8 cellular contexts compared by ENCODE assay signal in genomic region chr10:101050206-101051069, GRCh38. TPM values are rescaled to one million over a fixed set of nuclear protein-coding genes. Genes with fewer than 3 reads are reported as not detected.
DNase-seq lines count a peak whose midpoint lies in the region; ATAC-seq, FAIRE-seq and TF ChIP-seq lines count a peak whose summit lies in the region.

No MANE protein-coding gene starts in this region.

- no peak for FAIRE-seq in astrocyte (lab: Jason Lieb, UNC)

- H3K4me3 Mint-ChIP-seq in T-helper 17 cell, result no peak overlapping the region
- H3K4me3 Mint-ChIP-seq in astrocyte (ENCODE audit: unreplicated experiment), result no peak overlapping the region

- peaks cover 16% of the 10 kb centered on the region for H3K4me1 Mint-ChIP-seq in T-helper 17 cell
- peaks cover 3% of the 10 kb centered on the region for H3K4me1 Mint-ChIP-seq in astrocyte (ENCODE audit: low read depth, unreplicated experiment)

- H3K27ac ChIP-seq in astrocyte (ENCODE audit: low read depth, low read length), result no peak overlapping the region

- H3K27ac Mint-ChIP-seq in T-helper 17 cell, result no peak overlapping the region
- H3K27ac Mint-ChIP-seq in astrocyte (ENCODE audit: unreplicated experiment), result no peak overlapping the region

- H3K4me2 ChIP-seq in astrocyte (ENCODE audit: low read length), result peak overlapping the region; percentile 75

- DNase-seq in A172 (ENCODE audit: low spot score) (peak; percentile 23), LNCaP clone FGC (ENCODE audit: low read depth) (no peak), T-helper 17 cell (peak; percentile 72 to 84 (median 75)), astrocyte (ENCODE audit: low read depth) (no peak)
- DNase-seq in stimulated activated CD4-positive, alpha-beta T cell treated with anti-CD3 and anti-CD28 coated beads, Interleukin-15, amount 100 ng/mL, for 1 hour (ENCODE audit: low read depth in 1 of 2, low spot score in 1 of 2), result peak; percentile 59 to 75

- TF ChIP-seq CTCF in LNCaP clone FGC (IDR thresholded peaks at IDR 0.05; ENCODE audit: control insufficient read depth, extremely low read depth, insufficient read depth), result peak; percentile 54
- peak; percentile 35 for TF ChIP-seq CTCF in astrocyte (IDR thresholded peaks at IDR 0.05; ENCODE audit: insufficient read depth, low read depth, low read length)

- H3K4me3 ChIP-seq in LNCaP clone FGC (ENCODE audit: low read depth, low read length) (peak overlapping the region; percentile 39), astrocyte (ENCODE audit: insufficient read depth, low read depth, low read length) (no peak overlapping the region), iPS-18c (ENCODE audit: insufficient read depth, low read depth, low read length) (0 out of 2 replicates have a peak overlapping the region, but pooled peaks have one; percentile 0)

- ATAC-seq in GM18868 (IDR thresholded peaks at IDR 0.05; ENCODE audit: unreplicated experiment) (peak; percentile 74), T-helper 17 cell (peak; percentile 92), HG02938 (IDR thresholded peaks at IDR 0.05; ENCODE audit: unreplicated experiment) (no peak)

- H3K27me3 Mint-ChIP-seq in T-helper 17 cell (peaks cover 46% of the 10 kb centered on the region), astrocyte (ENCODE audit: low read depth, unreplicated experiment) (peaks cover 63% of the 10 kb centered on the region)

- H2AFZ ChIP-seq in astrocyte (ENCODE audit: low read depth, low read length), result peak overlapping the region; percentile 68

- H4K20me1 ChIP-seq in astrocyte (ENCODE audit: insufficient read depth, low read length), result peaks cover 5% of the 10 kb centered on the region

- H3K4me1 ChIP-seq in astrocyte (ENCODE audit: insufficient read depth, low read length), result peaks cover 37% of the 10 kb centered on the region

- no peaks in the 10 kb centered on the region for H3K79me2 ChIP-seq in astrocyte (ENCODE audit: insufficient read depth, low read length)

- H3K9ac ChIP-seq in astrocyte (ENCODE audit: low read length), result no peak overlapping the region

- H3K9me3 Mint-ChIP-seq in astrocyte (ENCODE audit: unreplicated experiment), result peaks cover 4% of the 10 kb centered on the region

- H3K36me3 ChIP-seq in astrocyte (ENCODE audit: insufficient read depth, low read length), result no peaks in the 10 kb centered on the region

- H3K27me3 ChIP-seq in astrocyte (ENCODE audit: insufficient read depth, low read length), result peaks cover 25% of the 10 kb centered on the region

- H3K36me3 Mint-ChIP-seq in T-helper 17 cell (ENCODE audit: low read depth) (peaks cover 4% of the 10 kb centered on the region), astrocyte (ENCODE audit: low read depth, unreplicated experiment) (no peaks in the 10 kb centered on the region)

- H3K9me3 ChIP-seq in T-helper 17 cell (ENCODE audit: control insufficient read depth, low read length, poor library complexity, severe bottlenecking) (no peaks in the 10 kb centered on the region), astrocyte (ENCODE audit: insufficient read depth, low read depth, low read length) (no peaks in the 10 kb centered on the region), iPS-18c (ENCODE audit: control insufficient read depth, insufficient read depth, low read length) (no peaks in the 10 kb centered on the region)

RNA-seq across cellular contexts. Expression of gene KAZALD1, which starts 11.4 kb away (rescaled TPM):
- 19.3 and 25.0 TPM in 2 replicates for total RNA-seq in A172 (2014; rRNA removed; shearing (Covaris generic))
- total RNA-seq in T-helper 17 cell, result not detected
- total RNA-seq in astrocyte, result 8.1 and 9.6 TPM in 2 replicates

RNA-seq across cellular contexts. Expression of gene SFXN3, which starts 19.4 kb away (rescaled TPM):
- 78.0 and 80.5 TPM in 2 replicates for total RNA-seq in A172 (2014; rRNA removed; shearing (Covaris generic))
- 10 to 100 TPM; 40.8 to 51.5 TPM for total RNA-seq in T-helper 17 cell
- 59.2 and 68.3 TPM in 2 replicates for total RNA-seq in astrocyte

RNA-seq across cellular contexts. Expression of gene PDZD7, which starts 19.5 kb away (rescaled TPM):
- 2.2 and 5.0 TPM in 2 replicates for total RNA-seq in A172 (2014; rRNA removed; shearing (Covaris generic))
- total RNA-seq in T-helper 17 cell, result 1 to 10 TPM in 1 of 2 donors, under 1 TPM in 1; 0.65 to 1.1 TPM
- total RNA-seq in astrocyte, result 2.2 and 4.5 TPM in 2 replicates

RNA-seq across cellular contexts. Expression of gene LZTS2, which starts 50.8 kb away (rescaled TPM):
- 66.5 and 76.9 TPM in 2 replicates for total RNA-seq in A172 (2014; rRNA removed; shearing (Covaris generic))
- total RNA-seq in T-helper 17 cell, result 10 to 100 TPM; 16.0 to 23.4 TPM
- total RNA-seq in astrocyte, result 69.9 and 73.9 TPM in 2 replicates

Comparison
In these comparisons a context has a peak if more than half of its experiments do, and no peak if none do; other contexts are left out.
1. DNase-seq: peak in A172 (single experiment), T-helper 17 cell (3 of 3) and stimulated activated CD4-positive, alpha-beta T cell treated with anti-CD3 and anti-CD28 coated beads, Interleukin-15, amount 100 ng/mL, for 1 hour (2 of 2); none in LNCaP clone FGC (single experiment) and astrocyte (single experiment).